ENCODE assay signal across 8 cellular contexts in the genomic region with DNA sequence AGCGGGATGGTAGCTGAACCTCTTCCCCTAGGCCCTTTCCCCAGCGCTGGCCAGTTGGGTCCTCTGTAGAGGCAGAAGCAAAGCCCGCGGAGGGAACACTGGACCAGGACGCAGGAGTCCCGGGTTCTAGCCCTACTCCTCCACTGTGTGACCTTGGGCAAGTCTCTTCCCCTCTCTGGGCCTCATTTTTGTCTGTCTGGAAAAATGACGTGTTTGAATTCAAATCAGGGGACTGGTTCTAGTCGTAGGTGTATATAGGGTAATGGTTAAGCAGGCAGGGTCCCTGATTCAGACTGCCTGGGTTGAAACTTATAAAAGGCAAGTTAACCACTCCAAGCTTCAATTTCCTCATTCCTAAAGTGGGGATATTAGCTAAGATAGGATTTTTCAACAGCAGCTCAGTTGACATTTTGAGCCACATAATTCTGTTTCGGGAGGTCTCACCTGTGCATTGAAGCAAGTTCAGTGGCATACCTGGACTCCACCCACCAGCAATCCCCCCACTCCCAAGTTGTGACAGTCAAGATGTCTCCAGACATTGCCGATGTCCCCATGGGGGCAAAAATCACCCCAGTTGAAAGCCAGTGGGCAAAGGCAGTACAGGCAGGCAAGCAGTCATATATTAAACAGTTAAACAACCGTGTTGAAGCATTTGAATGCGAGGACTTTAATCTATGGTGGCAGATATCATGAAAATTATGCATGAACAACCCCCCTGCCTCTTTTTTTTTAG. TPM values are rescaled to one million over a fixed set of nuclear protein-coding genes. Genes with fewer than 3 reads are reported as not detected.
DNase-seq lines count a peak whose midpoint lies in the region; ATAC-seq and TF ChIP-seq lines count a peak whose summit lies in the region.

No MANE protein-coding gene starts in this region.

- peak; percentile 45 for DNase-seq in stimulated activated CD4-positive, alpha-beta T cell treated with anti-CD3 and anti-CD28 coated beads, Interleukin-15, amount 100 ng/mL, for 24 hours
- DNase-seq in stimulated activated CD4-positive, alpha-beta T cell treated with anti-CD3 and anti-CD28 coated beads, Interleukin-4, amount 100 ng/mL, for 1 hour = no peak
- DNase-seq in kidney epithelial cell (ENCODE audit: low read depth) (no peak), substantia nigra (lab: John Stamatoyannopoulos, UW) (peak in 1 of 49 donors; percentile 41), GM10266 (ENCODE audit: extremely low spot score) (no peak)
- DNase-seq in activated CD4-positive, CD25-positive, alpha-beta regulatory T cell (lab: John Stamatoyannopoulos, UW) = no peak

- no peak for ATAC-seq in GM18870 (IDR thresholded peaks at IDR 0.05; ENCODE audit: unreplicated experiment)

- H3K36me3 ChIP-seq in kidney epithelial cell (ENCODE audit: control insufficient read depth, insufficient read depth, low read length) = no peaks in the 10 kb centered on the region

- H3K4me3 ChIP-seq in kidney epithelial cell (ENCODE audit: low read depth, low read length) = peak overlapping the region; percentile 74

- TF ChIP-seq CTCF in kidney epithelial cell (IDR thresholded peaks at IDR 0.05; ENCODE audit: insufficient read depth, low read length, poor library complexity, severe bottlenecking) (no peak), GM10266 (IDR thresholded peaks at IDR 0.05; ENCODE audit: control insufficient read depth, insufficient read depth, low read depth, missing control alignments) (no peak)

- peak overlapping the region; percentile 94 for H3K4me3 Mint-ChIP-seq in activated naive CD8-positive, alpha-beta T cell

- peaks cover 32% of the 10 kb centered on the region for H3K4me1 Mint-ChIP-seq in activated naive CD8-positive, alpha-beta T cell (ENCODE audit: low read depth)

- peak overlapping the region; percentile 88 for H3K27ac ChIP-seq in substantia nigra (ENCODE audit: low read depth, low read length, poor library complexity, severe bottlenecking)

- no peaks in the 10 kb centered on the region for H3K27me3 ChIP-seq in kidney epithelial cell (ENCODE audit: control insufficient read depth, insufficient read depth, low read length)

- no peaks in the 10 kb centered on the region for H3K36me3 Mint-ChIP-seq in activated naive CD8-positive, alpha-beta T cell

- no peaks in the 10 kb centered on the region for H3K9me3 Mint-ChIP-seq in activated naive CD8-positive, alpha-beta T cell (ENCODE audit: low read depth)

- H3K27ac Mint-ChIP-seq in activated naive CD8-positive, alpha-beta T cell = peak overlapping the region; percentile 96

- H3K27me3 Mint-ChIP-seq in activated naive CD8-positive, alpha-beta T cell = no peaks in the 10 kb centered on the region

RNA-seq across cellular contexts. Expression of a gene that starts 0.9 kb away (rescaled TPM):
- total RNA-seq in kidney epithelial cell = 25.8 and 34.9 TPM in 2 replicates

RNA-seq across cellular contexts. Expression of a gene that starts 36.6 kb away (rescaled TPM):
- total RNA-seq in kidney epithelial cell = 33.6 and 36.0 TPM in 2 replicates

RNA-seq across cellular contexts. Expression of a gene that starts 36.9 kb away (rescaled TPM):
- total RNA-seq in kidney epithelial cell = 73.9 and 77.6 TPM in 2 replicates
